8 cellular contexts compared by ENCODE assay signal in genomic region chr16:22206847-22207714, GRCh38. TPM values are rescaled to one million over a fixed set of nuclear protein-coding genes. Genes with fewer than 3 reads are reported as not detected.
DNase-seq lines count a peak whose midpoint lies in the region; ATAC-seq and TF ChIP-seq lines count a peak whose summit lies in the region.

No MANE protein-coding gene starts in this region.

- H2AFZ ChIP-seq in ACC112 (ENCODE audit: low read length, unreplicated experiment) (peak overlapping the region; percentile 34), PC-3 (ENCODE audit: low read length) (peak overlapping the region; percentile 61)

- H3K27me3 Mint-ChIP-seq in activated T-helper 17 cell treated with anti-CD3 and anti-CD28 coated beads, Interleukin-2, amount 50 U/mL, for 72 hours: no peaks in the 10 kb centered on the region
- no peaks in the 10 kb centered on the region for H3K27me3 Mint-ChIP-seq in natural killer cell treated with Interleukin-12 subunit alpha and Interleukin-12 subunit beta and Interleukin-15 and Interleukin-18, amount 100 ng/mL, for 72 hours

- CTCF ChIA-PET in PC-3 (lab: Charles Lee): no interaction called here

- peak overlapping the region; percentile 90 for H3K4me3 Mint-ChIP-seq in activated T-helper 17 cell treated with anti-CD3 and anti-CD28 coated beads, Interleukin-2, amount 50 U/mL, for 72 hours
- H3K4me3 Mint-ChIP-seq in natural killer cell treated with Interleukin-12 subunit alpha and Interleukin-12 subunit beta and Interleukin-15 and Interleukin-18, amount 100 ng/mL, for 72 hours: peak overlapping the region; percentile 81

- H3K27ac ChIP-seq in ACC112 (ENCODE audit: low read depth, low read length): peak overlapping the region; percentile 10; the same call in 1 of the 2 replicates
- H3K27ac ChIP-seq in PC-3 (ENCODE audit: low read length): peak overlapping the region; percentile 72
- H3K27ac ChIP-seq in subcutaneous abdominal adipose tissue (ENCODE audit: low read depth, low read length): peak overlapping the region; percentile 92

- peaks cover 6% of the 10 kb centered on the region for H3K36me3 Mint-ChIP-seq in activated T-helper 17 cell treated with anti-CD3 and anti-CD28 coated beads, Interleukin-2, amount 50 U/mL, for 72 hours (ENCODE audit: low read depth)
- H3K36me3 Mint-ChIP-seq in natural killer cell treated with Interleukin-12 subunit alpha and Interleukin-12 subunit beta and Interleukin-15 and Interleukin-18, amount 100 ng/mL, for 72 hours: no peaks in the 10 kb centered on the region

- H3F3A ChIP-seq in PC-3 (ENCODE audit: low read length, unreplicated experiment): no peaks in the 10 kb centered on the region

- H3K4me3 ChIP-seq in ACC112 (ENCODE audit: low read depth, low read length) (peak overlapping the region; percentile 85), PC-3 (ENCODE audit: low read length) (peak overlapping the region; percentile 92), fibroblast of mammary gland (ENCODE audit: control insufficient read depth, low read depth, low read length) (peak overlapping the region; percentile 85), subcutaneous abdominal adipose tissue (ENCODE audit: low read depth in 1 of 5, low read length in 5 of 5) (peak overlapping the region; percentile 81 to 93 (median 89))

- H3K9me3 ChIP-seq in PC-3 (ENCODE audit: low read length) (no peaks in the 10 kb centered on the region), subcutaneous abdominal adipose tissue (ENCODE audit: control insufficient read depth in 5 of 5, low read length in 5 of 5) (peaks cover 0 to 7% (median 3%) of the 10 kb centered on the region in 5 donors)

- H4K20me1 ChIP-seq in PC-3 (ENCODE audit: low read length): peaks cover 16% of the 10 kb centered on the region

- H3K4me1 Mint-ChIP-seq in activated T-helper 17 cell treated with anti-CD3 and anti-CD28 coated beads, Interleukin-2, amount 50 U/mL, for 72 hours: peaks cover 14% of the 10 kb centered on the region
- H3K4me1 Mint-ChIP-seq in natural killer cell treated with Interleukin-12 subunit alpha and Interleukin-12 subunit beta and Interleukin-15 and Interleukin-18, amount 100 ng/mL, for 72 hours (ENCODE audit: low read depth in 2 of 2): peaks cover 12 to 29% of the 10 kb centered on the region in 2 donors

- intact Hi-C loops in PC-3 (cut with micrococcal nuclease): loop anchor here (1.0 kb wide), 1 partner anchor 90 kb away; the partner anchor contains the start of gene POLR3E

- H3K9ac ChIP-seq in PC-3 (ENCODE audit: low read length) (peak overlapping the region; percentile 94), subcutaneous abdominal adipose tissue (ENCODE audit: low read length in 5 of 5) (peak overlapping the region; percentile 86 to 92 (median 90))

- peaks cover 8% of the 10 kb centered on the region; the same call in 1 of the 2 replicates for H3K36me3 ChIP-seq in ACC112 (ENCODE audit: insufficient read depth, low read length)
- H3K36me3 ChIP-seq in PC-3 (ENCODE audit: low read depth, low read length): no peaks in the 10 kb centered on the region
- H3K36me3 ChIP-seq in subcutaneous abdominal adipose tissue (ENCODE audit: control insufficient read depth in 5 of 5, insufficient read depth in 5 of 5, low read length in 5 of 5): peaks cover 0 to 5% (median 0%) of the 10 kb centered on the region in 5 donors

- H3K4me1 ChIP-seq in ACC112 (ENCODE audit: control insufficient read depth, insufficient read depth, low read length, unreplicated experiment) (peaks cover 9% of the 10 kb centered on the region), PC-3 (ENCODE audit: insufficient read depth, low read length) (peaks cover 23% of the 10 kb centered on the region), subcutaneous abdominal adipose tissue (ENCODE audit: control insufficient read depth in 5 of 5, insufficient read depth in 5 of 5, low read length in 5 of 5) (peaks cover 5 to 65% (median 58%) of the 10 kb centered on the region in 5 donors)

- peak overlapping the region; percentile 87 for H3K4me2 ChIP-seq in PC-3 (ENCODE audit: low read length)

- BruUV-seq in PC-3 (replicated peaks; lab: Mats Ljungman, UMichigan): TSS peak; percentile 34

- ATAC-seq in GM18909 (IDR thresholded peaks at IDR 0.05; ENCODE audit: poor library complexity, unreplicated experiment) (peak; percentile 51), HG03432 (IDR thresholded peaks at IDR 0.05; ENCODE audit: unreplicated experiment) (peak; percentile 52), PC-3 (peak; percentile 48)
- peak; percentile 66 for ATAC-seq in activated T-helper 17 cell treated with anti-CD3 and anti-CD28 coated beads, Interleukin-2, amount 50 U/mL, for 72 hours (replicated peaks)
- peak; percentile 58 to 72 for ATAC-seq in natural killer cell treated with Interleukin-12 subunit alpha and Interleukin-12 subunit beta and Interleukin-15 and Interleukin-18, amount 100 ng/mL, for 72 hours

- H3K9me2 ChIP-seq in PC-3 (replicated peaks; ENCODE audit: low read length): no peaks in the 10 kb centered on the region

- H3K9me3 Mint-ChIP-seq in activated T-helper 17 cell treated with anti-CD3 and anti-CD28 coated beads, Interleukin-2, amount 50 U/mL, for 72 hours: no peaks in the 10 kb centered on the region
- no peaks in the 10 kb centered on the region for H3K9me3 Mint-ChIP-seq in natural killer cell treated with Interleukin-12 subunit alpha and Interleukin-12 subunit beta and Interleukin-15 and Interleukin-18, amount 100 ng/mL, for 72 hours

- POLR2A ChIA-PET in PC-3 (lab: Charles Lee; ENCODE audit: unreplicated experiment): interaction anchor here (0.6 kb wide), 1 partner anchor 16 kb away, joined by 12 read pairs; no protein-coding TSS in a partner anchor

- H3K27ac Mint-ChIP-seq in activated T-helper 17 cell treated with anti-CD3 and anti-CD28 coated beads, Interleukin-2, amount 50 U/mL, for 72 hours: peak overlapping the region; percentile 87
- peak overlapping the region; percentile 68 to 94 for H3K27ac Mint-ChIP-seq in natural killer cell treated with Interleukin-12 subunit alpha and Interleukin-12 subunit beta and Interleukin-15 and Interleukin-18, amount 100 ng/mL, for 72 hours

- peaks cover 53% of the 10 kb centered on the region for H3K79me2 ChIP-seq in ACC112 (ENCODE audit: control insufficient read depth, insufficient read depth, low read length, unreplicated experiment)
- H3K79me2 ChIP-seq in PC-3 (ENCODE audit: low read length): peaks cover 58% of the 10 kb centered on the region

- no peak for TF ChIP-seq CTCF in PC-3 (conservative IDR thresholded peaks at IDR 0.05; ENCODE audit: low read depth, low read length)
- TF ChIP-seq CTCF in fibroblast of mammary gland (conservative IDR thresholded peaks at IDR 0.05; ENCODE audit: control insufficient read depth, insufficient read depth, low read depth, low read length): no peak

- DNase-seq in PC-3 (peak; percentile 61), fibroblast of mammary gland (ENCODE audit: low read depth) (peak; percentile 79)
- peak; percentile 86 for DNase-seq in natural killer cell treated with Interleukin-12 subunit alpha and Interleukin-12 subunit beta and Interleukin-15 and Interleukin-18, amount 100 ng/mL, for 72 hours (ENCODE audit: low spot score)

- H3K27me3 ChIP-seq in ACC112 (ENCODE audit: insufficient read depth, low read length): no peaks in the 10 kb centered on the region
- H3K27me3 ChIP-seq in PC-3 (ENCODE audit: low read length): no peaks in the 10 kb centered on the region
- no peaks in the 10 kb centered on the region for H3K27me3 ChIP-seq in subcutaneous abdominal adipose tissue (ENCODE audit: control insufficient read depth in 5 of 5, insufficient read depth in 4 of 5, low read length in 5 of 5)

RNA-seq across cellular contexts. Expression of gene EEF2K, which starts 1.0 kb away (rescaled TPM):
- total RNA-seq in PC-3 (2014; rRNA removed): 9.1 and 15.0 TPM in 2 replicates
- total RNA-seq in activated T-helper 17 cell treated with anti-CD3 and anti-CD28 coated beads, Interleukin-2, amount 50 U/mL, for 72 hours: 10 to 100 TPM; 22.5 to 29.0 TPM
- total RNA-seq in natural killer cell treated with Interleukin-12 subunit alpha and Interleukin-12 subunit beta and Interleukin-15 and Interleukin-18, amount 100 ng/mL, for 72 hours: 10 to 100 TPM; 13.7 to 42.6 TPM

RNA-seq across cellular contexts. Expression of gene SDR42E2, which starts 44.8 kb away (rescaled TPM):
- total RNA-seq in PC-3 (2014; rRNA removed): not detected in 2 replicates
- not detected for total RNA-seq in activated T-helper 17 cell treated with anti-CD3 and anti-CD28 coated beads, Interleukin-2, amount 50 U/mL, for 72 hours
- under 1 TPM in 1 of 2 donors, not detected in 1; 0.22 TPM for total RNA-seq in natural killer cell treated with Interleukin-12 subunit alpha and Interleukin-12 subunit beta and Interleukin-15 and Interleukin-18, amount 100 ng/mL, for 72 hours

Comparison
In these comparisons a context has a peak if more than half of its experiments do, and no peak if none do; other contexts are left out.
1. Peak in every context shown above with its lines: DNase-seq, ATAC-seq, H3K4me3 ChIP-seq and H3K27ac ChIP-seq.
2. H3K27ac ChIP-seq: peak in every context shown above with its lines; median percentile 92 in subcutaneous abdominal adipose tissue; 72 in PC-3; 10 in ACC112.